Comparison of ENCODE assay signal across 25 cellular contexts in genomic region chr6:53582963-53583362, GRCh38. TPM values are rescaled to one million over a fixed set of nuclear protein-coding genes. Genes with fewer than 3 reads are reported as not detected.
A peak's percentile ranks its signal among the peaks of the same experiment; 100 is the strongest.
DNase-seq lines count a peak whose midpoint lies in the region; ATAC-seq, FAIRE-seq and TF ChIP-seq lines count a peak whose summit lies in the region.
"Had no signal": no experiment of that assay in that cellular context is flagged by ENCODE, and none has a peak within 500 bp of the region (broad histone marks: within the 10 kb centered on the region; RNA-seq: fewer than 3 reads in every experiment).

No MANE protein-coding gene starts in this region.

- DNase-seq in adipocyte (ENCODE audit: low read depth) = peak; percentile 7
- DNase-seq in keratinocyte (ENCODE audit: low read depth, low spot score) = no peak
- DNase-seq in ecto neural progenitor cell (ENCODE audit: low spot score) = no peak
- DNase-seq in GDM1 (lab: John Stamatoyannopoulos, UW) = no peak
- DNase-seq: activated CD4-positive, alpha-beta T cell treated with anti-CD3 and anti-CD28 coated beads, Interleukin-2, amount 10 ng/mL, durations not matched to agents 7 days and 5 days; activated CD8-positive, alpha-beta memory T cell treated with anti-CD3 and anti-CD28 coated beads, Interleukin-2, amount 50 U/mL, for 4 hours; activated naive CD8-positive, alpha-beta T cell treated with anti-CD3 and anti-CD28 coated beads, Interleukin-2, amount 10 ng/mL, durations not matched to agents 7 days and 5 days; AML-193; brain microvascular endothelial cell; colonic mucosa; COR-L47; DND-41; GOT3; hippocampal formation; islet precursor cell; NCI-H1694 treated with DMSO at 0.1 percent for 48 hours; NCI-H748 treated with DMSO at 0.1 percent for 48 hours; T-helper 1 cell had no signal

- no peak for FAIRE-seq in keratinocyte (lab: Jason Lieb, UNC)

- no peaks in the 10 kb centered on the region for H3K36me3 ChIP-seq in adipocyte (ENCODE audit: control insufficient read depth, insufficient read depth, low read length, severe bottlenecking)
- H3K36me3 ChIP-seq in keratinocyte (ENCODE audit: control insufficient read depth in 2 of 2, extremely low read depth in 1 of 2, insufficient read depth in 2 of 2, low read length in 2 of 2) = no peaks in the 10 kb centered on the region
- H3K36me3 ChIP-seq: brain microvascular endothelial cell, colonic mucosa had no signal

- H3K9me1 ChIP-seq in keratinocyte (ENCODE audit: control insufficient read depth, extremely low read depth, insufficient read depth, low read length) = no peaks in the 10 kb centered on the region

- H3K27me3 ChIP-seq in adipocyte (replicated peaks; ENCODE audit: control insufficient read depth, insufficient read depth, low read length) = no peaks in the 10 kb centered on the region
- no peaks in the 10 kb centered on the region for H3K27me3 ChIP-seq in keratinocyte (ENCODE audit: control insufficient read depth, extremely low read depth, insufficient read depth, low read length)
- H3K27me3 ChIP-seq: brain microvascular endothelial cell, colonic mucosa had no signal

- peaks cover 21% of the 10 kb centered on the region for H3K4me1 ChIP-seq in adipocyte (ENCODE audit: control insufficient read depth, insufficient read depth, low read length)
- peaks cover 25% of the 10 kb centered on the region for H3K4me1 ChIP-seq in keratinocyte (ENCODE audit: control insufficient read depth, extremely low read depth, insufficient read depth, low read length)
- H3K4me1 ChIP-seq: colonic mucosa, parathyroid adenoma had no signal

- no peaks in the 10 kb centered on the region for H4K20me1 ChIP-seq in keratinocyte (ENCODE audit: control insufficient read depth, extremely low read depth, insufficient read depth, low read length)

- peak overlapping the region; percentile 14 for H2AFZ ChIP-seq in keratinocyte (ENCODE audit: control insufficient read depth, low read length)
- H2AFZ ChIP-seq: parathyroid adenoma had no signal

- H3K9ac ChIP-seq in adipocyte (ENCODE audit: low read length) (no peak overlapping the region), keratinocyte (ENCODE audit: control insufficient read depth, extremely low read depth, insufficient read depth, low read length) (no peak overlapping the region)
- H3K9ac ChIP-seq: parathyroid adenoma had no signal

- H3K4me3 ChIP-seq in adipocyte (ENCODE audit: low read length) = no peak overlapping the region
- H3K4me3 ChIP-seq in keratinocyte (ENCODE audit: control insufficient read depth in 2 of 3, extremely low read depth in 1 of 3, insufficient read depth in 2 of 3, low read depth in 1 of 3, low read length in 3 of 3) = no peak overlapping the region
- H3K4me3 ChIP-seq: colonic mucosa, lung had no signal

- H3K4me2 ChIP-seq in keratinocyte (ENCODE audit: control insufficient read depth, extremely low read depth, insufficient read depth, low read depth, low read length) = peak overlapping the region; percentile 17

- dilution Hi-C loops in keratinocyte (cut with MboI; ENCODE audit: extremely low pct_ligation_motif_present, low sequenced_read_pairs) = no loop called here

- H3K27ac ChIP-seq in keratinocyte (ENCODE audit: control insufficient read depth, insufficient read depth, low read length) = no peak overlapping the region
- H3K27ac ChIP-seq: brain microvascular endothelial cell, colonic mucosa, parathyroid adenoma had no signal

- TF ChIP-seq CTCF in keratinocyte (optimal IDR thresholded peaks at IDR 0.05 in 1 of 3, IDR thresholded peaks at IDR 0.05 in 1 of 3, conservative IDR thresholded peaks at IDR 0.05 in 1 of 3; ENCODE audit: extremely low read depth in 1 of 3, insufficient read depth in 2 of 3, low read length in 3 of 3) = no peak

- H3K9me3 ChIP-seq in adipocyte (ENCODE audit: control insufficient read depth, low read length) (no peaks in the 10 kb centered on the region), keratinocyte (ENCODE audit: control insufficient read depth, low read depth, low read length) (no peaks in the 10 kb centered on the region)
- H3K9me3 ChIP-seq: colonic mucosa had no signal

- peak; percentile 62 for ATAC-seq in GM21447 (IDR thresholded peaks at IDR 0.05; ENCODE audit: unreplicated experiment)
- ATAC-seq in GM18870 (IDR thresholded peaks at IDR 0.05; ENCODE audit: unreplicated experiment) = no peak
- no peak for ATAC-seq in HG03196 (IDR thresholded peaks at IDR 0.05; ENCODE audit: unreplicated experiment)
- ATAC-seq: sciatic nerve; stimulated activated memory B cell treated with anti-CD40 and anti-IgM and Interleukin-4, amounts not matched to agents 10 μg/mL and 1 μg/mL and 100 μg/mL, for 72 hours had no signal

- H3K79me2 ChIP-seq in keratinocyte (ENCODE audit: control insufficient read depth, insufficient read depth, low read length) = no peaks in the 10 kb centered on the region
- H3K79me2 ChIP-seq: parathyroid adenoma had no signal

RNA-seq across cellular contexts. Expression of gene GCLC, which starts 38.1 kb away (rescaled TPM):
- 48.9 to 110 TPM (median 73.2 TPM) in 3 replicates for polyA plus RNA-seq in keratinocyte
- polyA plus RNA-seq in keratinocyte (2011; ENCODE audit: low read depth) = 509 TPM
- 59.8 and 126 TPM in 2 replicates for polyA plus RNA-seq in keratinocyte (2011; cell fraction: cytosol; rRNA removed)
- 231 and 232 TPM in 2 replicates for polyA plus RNA-seq in keratinocyte (2011; cell fraction: nucleus; rRNA removed)
- polyA plus RNA-seq in keratinocyte (2012; ENCODE audit: low replicate concordance) = 39.6 and 81.5 TPM in 2 replicates
- polyA minus RNA-seq in keratinocyte = 23.2 to 126 TPM (median 125 TPM) in 3 replicates
- 57.6 TPM for polyA minus RNA-seq in keratinocyte (2011; cell fraction: cytosol; rRNA and poly(A)+ RNA removed)
- polyA minus RNA-seq in keratinocyte (2011; cell fraction: nucleus; rRNA and poly(A)+ RNA removed) = 78.8 and 209 TPM in 2 replicates
